Comparison of ENCODE assay signal across 8 cellular contexts in the genomic region with DNA sequence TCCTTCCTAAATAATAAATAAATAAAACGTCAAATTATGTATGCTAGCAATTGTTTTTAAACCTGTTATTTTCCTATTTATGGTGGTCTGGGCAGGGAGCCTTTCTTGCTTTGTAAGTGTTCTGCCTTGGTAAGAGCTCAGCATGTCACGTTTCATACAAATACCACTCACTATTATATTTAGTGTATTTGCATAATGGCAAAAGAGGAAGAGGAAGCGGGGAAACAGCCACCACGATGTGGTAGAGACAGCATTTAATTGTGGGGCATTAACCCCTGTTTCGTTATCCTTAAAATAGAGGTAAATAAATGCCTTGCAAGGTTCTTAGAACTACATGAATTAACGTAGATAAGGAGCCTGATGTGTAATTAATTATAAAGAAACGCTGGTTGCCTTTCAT. TPM values are rescaled to one million over a fixed set of nuclear protein-coding genes. Genes with fewer than 3 reads are reported as not detected.
DNase-seq lines count a peak whose midpoint lies in the region; ATAC-seq lines count a peak whose summit lies in the region.

No MANE protein-coding gene starts in this region.

- peak overlapping the region; percentile 0 for H3K4me2 ChIP-seq in mesendoderm (ENCODE audit: low read length)
- H3K4me2 ChIP-seq in neuronal stem cell (ENCODE audit: insufficient read depth, low read length, poor library complexity, severe bottlenecking) = no peak overlapping the region

- no peaks in the 10 kb centered on the region for H3K27me3 Mint-ChIP-seq in activated CD4-positive, alpha-beta T cell treated with anti-CD3 and anti-CD28 coated beads, Interleukin-2, amount 10 ng/mL, durations not matched to agents 24 days and 14 days

- H4K8ac ChIP-seq in mesendoderm (ENCODE audit: low read depth, low read length) (no peak overlapping the region), neuronal stem cell (ENCODE audit: low read depth, low read length) (no peak overlapping the region)

- no peak overlapping the region for H2BK5ac ChIP-seq in mesendoderm (ENCODE audit: low read length)
- no peak overlapping the region for H2BK5ac ChIP-seq in neuronal stem cell (ENCODE audit: low read length)

- H3K9ac ChIP-seq in mesendoderm (ENCODE audit: low read length) (no peak overlapping the region), neuronal stem cell (ENCODE audit: low read depth, low read length, poor library complexity) (no peak overlapping the region)

- peaks cover 16% of the 10 kb centered on the region for H3K4me1 ChIP-seq in mesendoderm (ENCODE audit: control insufficient read depth, low read depth, low read length)
- H3K4me1 ChIP-seq in neuronal stem cell (ENCODE audit: control insufficient read depth in 2 of 2, insufficient read depth in 1 of 2, low read depth in 1 of 2, low read length in 2 of 2) = peaks cover 9 to 14% of the 10 kb centered on the region in 2 donors

- H3K4me3 Mint-ChIP-seq in activated CD4-positive, alpha-beta T cell treated with anti-CD3 and anti-CD28 coated beads, Interleukin-2, amount 10 ng/mL, durations not matched to agents 24 days and 14 days = no peak overlapping the region

- H2BK12ac ChIP-seq in neuronal stem cell (ENCODE audit: low read length) = no peak overlapping the region

- peak; percentile 33 for ATAC-seq in HG02870 (IDR thresholded peaks at IDR 0.05; ENCODE audit: unreplicated experiment)

- no peak overlapping the region for H4K5ac ChIP-seq in mesendoderm (ENCODE audit: low read length)

- H2BK15ac ChIP-seq in mesendoderm (replicated peaks; ENCODE audit: low read depth) (no peak overlapping the region), neuronal stem cell (ENCODE audit: low read length) (no peak overlapping the region)

- H3K27me3 ChIP-seq in mesendoderm (ENCODE audit: insufficient read depth, low read length, poor library complexity) = no peaks in the 10 kb centered on the region
- H3K27me3 ChIP-seq in neuronal stem cell (ENCODE audit: control insufficient read depth in 3 of 3, insufficient read depth in 3 of 3, low read depth in 1 of 3, low read length in 3 of 3) = no peaks in the 10 kb centered on the region

- peaks cover 24% of the 10 kb centered on the region for H3K36me3 Mint-ChIP-seq in activated CD4-positive, alpha-beta T cell treated with anti-CD3 and anti-CD28 coated beads, Interleukin-2, amount 10 ng/mL, durations not matched to agents 24 days and 14 days (ENCODE audit: low read depth)

- H3K56ac ChIP-seq in mesendoderm (ENCODE audit: low read length) = no peak overlapping the region

- no peak overlapping the region for H3K18ac ChIP-seq in mesendoderm (ENCODE audit: low read length)
- no peak overlapping the region for H3K18ac ChIP-seq in neuronal stem cell (ENCODE audit: low read length)

- peaks cover 21% of the 10 kb centered on the region for H3K4me1 Mint-ChIP-seq in activated CD4-positive, alpha-beta T cell treated with anti-CD3 and anti-CD28 coated beads, Interleukin-2, amount 10 ng/mL, durations not matched to agents 24 days and 14 days

- H3K79me1 ChIP-seq in mesendoderm (ENCODE audit: low read length) (peaks cover 10% of the 10 kb centered on the region), neuronal stem cell (ENCODE audit: low read depth, low read length) (peaks cover 18% of the 10 kb centered on the region)

- H3K4ac ChIP-seq in mesendoderm (ENCODE audit: low read depth, low read length) = no peak overlapping the region
- H3K4ac ChIP-seq in neuronal stem cell (ENCODE audit: low read length) = no peak overlapping the region

- H2BK120ac ChIP-seq in mesendoderm (ENCODE audit: low read depth, low read length) = no peak overlapping the region
- H2BK120ac ChIP-seq in neuronal stem cell (ENCODE audit: low read depth, low read length) = no peak overlapping the region

- H3K9me3 ChIP-seq in neuronal stem cell (replicated peaks in 1 of 2; ENCODE audit: control insufficient read depth in 2 of 2, insufficient read depth in 1 of 2, low read depth in 1 of 2, low read length in 2 of 2) = no peaks in the 10 kb centered on the region

- H3K4me3 ChIP-seq in mesendoderm (ENCODE audit: low read length) (no peak overlapping the region), neuronal stem cell (ENCODE audit: low read length in 2 of 2) (no peak overlapping the region)

- no peak overlapping the region for H3K27ac ChIP-seq in mesendoderm (ENCODE audit: low read depth, low read length)
- H3K27ac ChIP-seq in neuronal stem cell (replicated peaks; ENCODE audit: low read length) = no peak overlapping the region

- no peaks in the 10 kb centered on the region for H3K9me3 Mint-ChIP-seq in activated CD4-positive, alpha-beta T cell treated with anti-CD3 and anti-CD28 coated beads, Interleukin-2, amount 10 ng/mL, durations not matched to agents 24 days and 14 days

- no peak overlapping the region for H2AFZ ChIP-seq in neuronal stem cell (ENCODE audit: low read length)

- no peak overlapping the region for H3K27ac Mint-ChIP-seq in activated CD4-positive, alpha-beta T cell treated with anti-CD3 and anti-CD28 coated beads, Interleukin-2, amount 10 ng/mL, durations not matched to agents 24 days and 14 days

- H3K36me3 ChIP-seq in mesendoderm (ENCODE audit: control insufficient read depth, insufficient read depth, low read length) (no peaks in the 10 kb centered on the region), neuronal stem cell (replicated peaks in 1 of 2; ENCODE audit: control insufficient read depth in 2 of 2, insufficient read depth in 2 of 2, low read length in 2 of 2) (peaks cover 11 to 25% of the 10 kb centered on the region in 2 donors)

- WGBS in mesendoderm (ENCODE audit: extremely low coverage, insufficient coverage, low lambda C conversion rate) = no CpG with 5 or more reads among the region's 7 CpGs
- WGBS in neuronal stem cell (ENCODE audit: extremely low coverage in 2 of 2, insufficient read length in 2 of 2, insufficient replicate concordance in 1 of 2), 2 donors = no CpG with 5 or more reads among the region's 7 CpGs

- H2AK5ac ChIP-seq in mesendoderm (ENCODE audit: low read length) (no peak overlapping the region), neuronal stem cell (ENCODE audit: low read depth, low read length) (no peak overlapping the region)

- H4K91ac ChIP-seq in neuronal stem cell (ENCODE audit: low read depth, low read length, poor library complexity) = no peak overlapping the region

- H3K79me2 ChIP-seq in mesendoderm (ENCODE audit: control insufficient read depth, insufficient read depth, low read length) = peaks cover 47% of the 10 kb centered on the region

- DNase-seq in activated CD4-positive, alpha-beta T cell treated with anti-CD3 and anti-CD28 coated beads, Interleukin-2, amount 10 ng/mL, durations not matched to agents 24 days and 14 days = peak; percentile 68
- DNase-seq in activated CD4-positive, alpha-beta T cell treated with anti-CD3 and anti-CD28 coated beads, Interleukin-2, amount 50 U/mL, for 1 hour = no peak
- peak; percentile 91 for DNase-seq in NOMO-1 treated with DMSO at 0.1 percent for 48 hours (lab: John Stamatoyannopoulos, UW; ENCODE audit: unreplicated experiment)
- DNase-seq in mesendoderm = no peak
- no peak for DNase-seq in NCI-H82 treated with DMSO at 0.1 percent for 48 hours (lab: John Stamatoyannopoulos, UW; ENCODE audit: unreplicated experiment)
- DNase-seq in neuronal stem cell (ENCODE audit: low spot score) = no peak
- DNase-seq in Ammon's horn (ENCODE audit: low spot score) = no peak

- H3K23ac ChIP-seq in mesendoderm (ENCODE audit: low read length) = no peak overlapping the region
- H3K23ac ChIP-seq in neuronal stem cell (ENCODE audit: low read depth, low read length, poor library complexity) = no peak overlapping the region

- intact Hi-C loops in activated CD4-positive, alpha-beta T cell treated with anti-CD3 and anti-CD28 coated beads, Interleukin-2, amount 10 ng/mL, durations not matched to agents 24 days and 14 days (cut with micrococcal nuclease) = no loop called here

- H3K14ac ChIP-seq in neuronal stem cell (ENCODE audit: low read length) = no peak overlapping the region

RNA-seq across cellular contexts. Expression of gene ABRACL, which starts 2.0 kb away (rescaled TPM):
- total RNA-seq in activated CD4-positive, alpha-beta T cell treated with anti-CD3 and anti-CD28 coated beads, Interleukin-2, amount 10 ng/mL, durations not matched to agents 24 days and 14 days = 131 and 134 TPM in 2 replicates
- 307 TPM for polyA plus RNA-seq in mesendoderm (2013, experiment 1 of 2)
- polyA plus RNA-seq in mesendoderm (2013, experiment 2 of 2) = 307 TPM
- 201 TPM for polyA plus RNA-seq in neuronal stem cell (2013, experiment 1 of 2)
- 211 TPM for polyA plus RNA-seq in neuronal stem cell (2013, experiment 2 of 2)

RNA-seq across cellular contexts. Expression of gene REPS1, which starts 42.5 kb away (rescaled TPM):
- total RNA-seq in activated CD4-positive, alpha-beta T cell treated with anti-CD3 and anti-CD28 coated beads, Interleukin-2, amount 10 ng/mL, durations not matched to agents 24 days and 14 days = 65.8 and 70.1 TPM in 2 replicates
- 65.6 TPM for polyA plus RNA-seq in mesendoderm (2013, experiment 1 of 2)
- 66.6 TPM for polyA plus RNA-seq in mesendoderm (2013, experiment 2 of 2)
- polyA plus RNA-seq in neuronal stem cell (2013, experiment 1 of 2) = 50.5 TPM
- polyA plus RNA-seq in neuronal stem cell (2013, experiment 2 of 2) = 50.6 TPM

Comparison
In these comparisons a context has a peak if more than half of its experiments do, and no peak if none do; other contexts are left out.
1. DNase-seq: peak in activated CD4-positive, alpha-beta T cell treated with anti-CD3 and anti-CD28 coated beads, Interleukin-2, amount 10 ng/mL, durations not matched to agents 24 days and 14 days (single experiment) and NOMO-1 treated with DMSO at 0.1 percent for 48 hours (single experiment); none in activated CD4-positive, alpha-beta T cell treated with anti-CD3 and anti-CD28 coated beads, Interleukin-2, amount 50 U/mL, for 1 hour (single experiment), mesendoderm (single experiment), NCI-H82 treated with DMSO at 0.1 percent for 48 hours (single experiment), neuronal stem cell (single experiment) and Ammon's horn (single experiment).